In the genomic region with DNA sequence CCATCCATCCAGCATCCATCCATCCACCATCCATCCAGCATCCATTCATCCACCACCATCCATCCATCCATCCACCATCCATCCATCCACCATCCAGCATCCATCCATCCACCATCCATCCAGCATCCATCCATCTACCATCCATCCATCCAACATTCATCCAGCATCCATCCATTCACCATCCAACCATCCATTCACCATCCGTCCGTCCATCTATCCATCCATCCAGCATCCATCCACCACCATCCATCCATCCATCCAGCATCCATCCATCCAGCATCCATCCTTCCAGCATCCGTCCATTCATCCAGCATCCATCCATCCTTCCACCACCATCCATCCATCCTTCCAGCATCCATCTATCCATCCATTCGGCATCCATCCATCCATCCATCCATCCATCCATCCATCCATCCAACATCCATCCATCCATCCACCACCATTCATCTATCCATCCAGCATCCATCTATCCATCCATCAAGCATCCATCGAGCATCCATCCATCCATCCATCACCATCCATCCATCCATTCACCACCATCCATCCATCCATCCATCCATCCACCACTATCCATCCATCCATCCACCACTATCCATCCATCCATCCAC, we compare ENCODE assay signal across 13 cellular contexts. TPM values are rescaled to one million over a fixed set of nuclear protein-coding genes. Genes with fewer than 3 reads are reported as not detected.
DNase-seq lines count a peak whose midpoint lies in the region; ATAC-seq, FAIRE-seq and TF ChIP-seq lines count a peak whose summit lies in the region.
"Had no signal": no experiment of that assay in that cellular context is flagged by ENCODE, and none has a peak within 500 bp of the region (broad histone marks: within the 10 kb centered on the region; RNA-seq: fewer than 3 reads in every experiment).

No MANE protein-coding gene starts in this region.

- no peak overlapping the region for H3K23ac ChIP-seq in neuronal stem cell (ENCODE audit: low read depth, low read length, poor library complexity)

- no peak overlapping the region for H2BK12ac ChIP-seq in neuronal stem cell (ENCODE audit: low read length)

- H2AK5ac ChIP-seq in neuronal stem cell (ENCODE audit: low read depth, low read length) = no peak overlapping the region

- no peak overlapping the region for H3K27ac Mint-ChIP-seq in CD8-positive, alpha-beta T cell

- H3K9ac ChIP-seq in HepG2 (ENCODE audit: insufficient read depth, low read depth, low read length) = no peak overlapping the region
- peak overlapping the region; percentile 77 for H3K9ac ChIP-seq in neuronal stem cell (ENCODE audit: low read depth, low read length, poor library complexity)
- H3K9ac ChIP-seq: BLaER1 treated with 17β-estradiol and CSF1 and Interleukin-3, amounts not matched to agents 10 nM and 100 nM had no signal

- H3K18ac ChIP-seq in neuronal stem cell (ENCODE audit: low read length) = no peak overlapping the region

- H3K36me3 ChIP-seq in HepG2 (replicated peaks in 1 of 2; ENCODE audit: control insufficient read depth in 1 of 2, insufficient read depth in 2 of 2, low read length in 2 of 2) (no peaks in the 10 kb centered on the region), right lobe of liver (no peaks in the 10 kb centered on the region), bronchial epithelial cell (ENCODE audit: control insufficient read depth, insufficient read depth, low read length) (no peaks in the 10 kb centered on the region), neuronal stem cell (replicated peaks in 1 of 2; ENCODE audit: control insufficient read depth in 2 of 2, insufficient read depth in 2 of 2, low read length in 2 of 2) (no peaks in the 10 kb centered on the region)
- H3K36me3 ChIP-seq in CD8-positive, alpha-beta T cell (ENCODE audit: insufficient read depth, low read length) = no peaks in the 10 kb centered on the region
- H3K36me3 ChIP-seq: BLaER1 treated with 17β-estradiol and CSF1 and Interleukin-3, amounts not matched to agents 10 nM and 100 nM had no signal

- CTCF ChIA-PET in HepG2 (lab: Yijun Ruan, JAX; ENCODE audit: low intra/inter-chr PET ratio, low total read pairs) = no interaction called here
- CTCF ChIA-PET in CD8-positive, alpha-beta T cell (lab: Charles Lee) = no interaction called here

- no peak for TF ChIP-seq EP300 in HepG2 (IDR thresholded peaks at IDR 0.05; ENCODE audit: low read depth in 2 of 2, low read length in 2 of 2)
- TF ChIP-seq EP300 in HepG2 (CRISPR knock-in tag; IDR thresholded peaks at IDR 0.05; ENCODE audit: borderline replicate concordance) = no peak

- no TSS peak for BruUV-seq in HepG2 (replicated peaks; lab: Mats Ljungman, UMichigan)

- H3K4me3 ChIP-seq in HepG2 (replicated peaks in 1 of 3; ENCODE audit: insufficient read depth in 1 of 3, low read depth in 2 of 3, low read length in 3 of 3) (no peak overlapping the region), right lobe of liver (no peak overlapping the region), bronchial epithelial cell (ENCODE audit: low read depth, low read length) (no peak overlapping the region), neuronal stem cell (ENCODE audit: low read length in 2 of 2) (peak overlapping the region in 1 of 2 donors; percentile 20)
- H3K4me3 ChIP-seq in CD8-positive, alpha-beta T cell (ENCODE audit: low read depth, low read length) = no peak overlapping the region
- H3K4me3 ChIP-seq: BLaER1 treated with 17β-estradiol and CSF1 and Interleukin-3, amounts not matched to agents 10 nM and 100 nM had no signal

- no peak overlapping the region for H2BK5ac ChIP-seq in neuronal stem cell (ENCODE audit: low read length)

- H3K79me2 ChIP-seq in HepG2 (ENCODE audit: insufficient read depth, low read length) = no peaks in the 10 kb centered on the region

- no peaks in the 10 kb centered on the region for H4K20me1 ChIP-seq in HepG2 (ENCODE audit: insufficient read depth, low read length)
- H4K20me1 ChIP-seq: BLaER1 treated with 17β-estradiol and CSF1 and Interleukin-3, amounts not matched to agents 10 nM and 100 nM had no signal

- in situ Hi-C loops in HepG2 (cut with HindIII; ENCODE audit: extremely low pct_ligation_motif_present, low pct_unique_long_range_greater_than_20kb) = no loop called here

- no peak for TF ChIP-seq RAD21 in HepG2 (CRISPR knock-in tag; IDR thresholded peaks at IDR 0.05)

- no peaks in the 10 kb centered on the region for H3K79me1 ChIP-seq in neuronal stem cell (ENCODE audit: low read depth, low read length)

- H3K27me3 Mint-ChIP-seq in CD8-positive, alpha-beta T cell (ENCODE audit: low read depth) = peaks cover 15% of the 10 kb centered on the region

- peak overlapping the region; percentile 8 for H3K14ac ChIP-seq in neuronal stem cell (ENCODE audit: low read length)

- POLR2A ChIA-PET in HepG2 (lab: Yijun Ruan, JAX) = no interaction called here
- POLR2A ChIA-PET in CD8-positive, alpha-beta T cell (lab: Charles Lee) = no interaction called here

- no peaks in the 10 kb centered on the region for H3K9me3 Mint-ChIP-seq in CD8-positive, alpha-beta T cell
- H3K9me3 Mint-ChIP-seq: CD4-positive, CD25-positive, alpha-beta regulatory T cell had no signal

- H3K9me3 ChIP-seq in HepG2 (ENCODE audit: low read length) (no peaks in the 10 kb centered on the region), right lobe of liver (no peaks in the 10 kb centered on the region), neuronal stem cell (replicated peaks in 1 of 2; ENCODE audit: control insufficient read depth in 2 of 2, insufficient read depth in 1 of 2, low read depth in 1 of 2, low read length in 2 of 2) (peaks cover 8% of the 10 kb centered on the region in 2 donors)
- H3K9me3 ChIP-seq in CD8-positive, alpha-beta T cell (ENCODE audit: low read length) = no peaks in the 10 kb centered on the region

- H4K91ac ChIP-seq in neuronal stem cell (ENCODE audit: low read depth, low read length, poor library complexity) = no peak overlapping the region

- no peaks in the 10 kb centered on the region for H3K4me1 Mint-ChIP-seq in CD8-positive, alpha-beta T cell (ENCODE audit: low read depth)

- FAIRE-seq in HepG2 (lab: Jason Lieb, UNC) (no peak), bronchial epithelial cell (lab: Jason Lieb, UNC) (peak; percentile 95)

- DNase-seq in HepG2 (ENCODE audit: low spot score) (no peak), right lobe of liver (no peak), bronchial epithelial cell (ENCODE audit: low read depth) (no peak), neuronal stem cell (ENCODE audit: low spot score) (no peak)
- no peak for DNase-seq in CD8-positive, alpha-beta T cell
- DNase-seq: ACHN; Calu3; CD4-positive, CD25-positive, alpha-beta regulatory T cell; DMS 273 treated with DMSO at 0.1 percent for 48 hours; HCEC 1CT had no signal

- no peak overlapping the region for H2AFZ ChIP-seq in HepG2 (ENCODE audit: low read length)
- no peak overlapping the region for H2AFZ ChIP-seq in neuronal stem cell (ENCODE audit: low read length)

- H3K27ac ChIP-seq in HepG2 (ENCODE audit: extremely low read length, insufficient read depth, low read length) (no peak overlapping the region), right lobe of liver (no peak overlapping the region), neuronal stem cell (replicated peaks; ENCODE audit: low read length) (no peak overlapping the region)
- no peak overlapping the region for H3K27ac ChIP-seq in CD8-positive, alpha-beta T cell (ENCODE audit: low read depth, low read length)
- H3K27ac ChIP-seq: BLaER1 treated with 17β-estradiol and CSF1 and Interleukin-3, amounts not matched to agents 10 nM and 100 nM had no signal

- peaks cover 33% of the 10 kb centered on the region for H3K4me1 ChIP-seq in HepG2 (ENCODE audit: insufficient read depth, low read length)
- H3K4me1 ChIP-seq in right lobe of liver = no peaks in the 10 kb centered on the region
- H3K4me1 ChIP-seq in neuronal stem cell (ENCODE audit: control insufficient read depth in 2 of 2, insufficient read depth in 1 of 2, low read depth in 1 of 2, low read length in 2 of 2) = no peaks in the 10 kb centered on the region
- no peaks in the 10 kb centered on the region for H3K4me1 ChIP-seq in CD8-positive, alpha-beta T cell (ENCODE audit: insufficient read depth, low read length)

- no peak for ATAC-seq in HepG2
- ATAC-seq in right lobe of liver = no peak
- ATAC-seq in HG02840 (IDR thresholded peaks at IDR 0.05; ENCODE audit: low FRiP score, unreplicated experiment) = no peak
- no peak for ATAC-seq in CD8-positive, alpha-beta T cell
- ATAC-seq in GM21381 (IDR thresholded peaks at IDR 0.05; ENCODE audit: unreplicated experiment) = no peak

- TF ChIP-seq CTCF in HepG2 (CRISPR knock-in tag; IDR thresholded peaks at IDR 0.05) (no peak), right lobe of liver (IDR thresholded peaks at IDR 0.05) (no peak), bronchial epithelial cell (IDR thresholded peaks at IDR 0.05; ENCODE audit: insufficient read depth, low read length, severe bottlenecking) (no peak)
- no peak for TF ChIP-seq CTCF in CD8-positive, alpha-beta T cell (IDR thresholded peaks at IDR 0.05)

- H4K8ac ChIP-seq in neuronal stem cell (ENCODE audit: low read depth, low read length) = peak overlapping the region; percentile 92

- no peak overlapping the region for H3K4me3 Mint-ChIP-seq in CD8-positive, alpha-beta T cell
- H3K4me3 Mint-ChIP-seq: CD4-positive, CD25-positive, alpha-beta regulatory T cell had no signal

- no peak overlapping the region for H2BK15ac ChIP-seq in neuronal stem cell (ENCODE audit: low read length)

- TF ChIP-seq POLR2A in HepG2 (IDR thresholded peaks at IDR 0.05; ENCODE audit: insufficient read depth in 1 of 2, low read depth in 2 of 2, low read length in 2 of 2) = no peak
- no peak for TF ChIP-seq POLR2A in right lobe of liver (IDR thresholded peaks at IDR 0.05)

- H3K36me3 Mint-ChIP-seq in CD8-positive, alpha-beta T cell = no peaks in the 10 kb centered on the region
- H3K36me3 Mint-ChIP-seq: CD4-positive, CD25-positive, alpha-beta regulatory T cell had no signal

- WGBS in HepG2 (ENCODE audit: low lambda C conversion rate) = 29% methylated on average over 5 of the region's 5 CpGs
- WGBS in right lobe of liver (ENCODE audit: insufficient coverage, low coverage, low lambda C conversion rate, missing lambda C conversion rate) = 50% methylated on average over 5 of the region's 5 CpGs
- WGBS in neuronal stem cell (ENCODE audit: extremely low coverage in 2 of 2, insufficient read length in 2 of 2, insufficient replicate concordance in 1 of 2), 2 donors = 100% methylated on average over 1 to 2 of the region's 5 CpGs

- peaks cover 7 to 30% of the 10 kb centered on the region in 2 experiments; a peak in 4 of 5 replicates for H3K27me3 ChIP-seq in HepG2 (ENCODE audit: control insufficient read depth in 1 of 2, insufficient read depth in 2 of 2, low read length in 2 of 2)
- no peaks in the 10 kb centered on the region for H3K27me3 ChIP-seq in right lobe of liver
- H3K27me3 ChIP-seq in bronchial epithelial cell (ENCODE audit: control insufficient read depth, insufficient read depth, low read length) = peaks cover 2% of the 10 kb centered on the region
- no peaks in the 10 kb centered on the region for H3K27me3 ChIP-seq in neuronal stem cell (ENCODE audit: control insufficient read depth in 3 of 3, insufficient read depth in 3 of 3, low read depth in 1 of 3, low read length in 3 of 3)
- no peaks in the 10 kb centered on the region for H3K27me3 ChIP-seq in CD8-positive, alpha-beta T cell (ENCODE audit: insufficient read depth, low read length)
- H3K27me3 ChIP-seq: BLaER1 treated with 17β-estradiol and CSF1 and Interleukin-3, amounts not matched to agents 10 nM and 100 nM had no signal

- H3K4me2 ChIP-seq in HepG2 (ENCODE audit: low read depth, low read length) (no peak overlapping the region), neuronal stem cell (ENCODE audit: insufficient read depth, low read length, poor library complexity, severe bottlenecking) (no peak overlapping the region)
- H3K4me2 ChIP-seq: BLaER1 treated with 17β-estradiol and CSF1 and Interleukin-3, amounts not matched to agents 10 nM and 100 nM had no signal

- H3K4ac ChIP-seq in neuronal stem cell (ENCODE audit: low read length) = no peak overlapping the region

- intact Hi-C loops in HepG2 (cut with micrococcal nuclease; ENCODE audit: unreplicated experiment) = no loop called here
- intact Hi-C loops in right lobe of liver (cut with DNase I) = loop anchor here in 1 of 2 donors (10.0 kb wide), 1 partner anchor 309 kb away; no protein-coding TSS in a partner anchor
- intact Hi-C loops in CD8-positive, alpha-beta T cell (cut with DNase I, micrococcal nuclease) = no loop called here

- no peak overlapping the region for H2BK120ac ChIP-seq in neuronal stem cell (ENCODE audit: low read depth, low read length)

RNA-seq across cellular contexts. Expression of a gene that starts 32.4 kb away (rescaled TPM):
- total RNA-seq in HepG2 (2016; rRNA removed; fragmentation: Illumina TruSeq; extraction: Trizol) (31.6 and 34.3 TPM in 2 replicates), right lobe of liver (10 to 100 TPM; 16.6 to 24.0 (median 19.9) TPM), bronchial epithelial cell (16.1 TPM in 2 replicates)
- 25.8 and 28.6 TPM in 2 replicates for total RNA-seq in HepG2 (2016; cell fraction: cytosol; rRNA removed; fragmentation: Illumina TruSeq; extraction: Trizol; ENCODE audit: low read depth)
- total RNA-seq in HepG2 (2016; cell fraction: insoluble cytoplasmic fraction; rRNA removed; fragmentation: Illumina TruSeq; extraction: Trizol) = 24.3 and 33.8 TPM in 2 replicates
- total RNA-seq in HepG2 (2016; cell fraction: membrane; rRNA removed; fragmentation: Illumina TruSeq; extraction: Trizol) = 46.4 and 51.5 TPM in 2 replicates
- total RNA-seq in HepG2 (2016; cell fraction: nucleus; rRNA removed; fragmentation: Illumina TruSeq; extraction: Trizol) = 25.3 and 27.9 TPM in 2 replicates
- 34.3 and 39.8 TPM in 2 replicates for polyA plus RNA-seq in HepG2 (2011; rRNA removed)
- 37.7 and 41.2 TPM in 2 replicates for polyA plus RNA-seq in HepG2 (2011; cell fraction: cytosol; rRNA removed)
- polyA plus RNA-seq in HepG2 (2011; cell fraction: nucleus; rRNA removed) = 91.6 and 97.0 TPM in 2 replicates
- polyA plus RNA-seq in HepG2 (2012) = 39.5 and 43.5 TPM in 2 replicates
- 48.0 and 58.0 TPM in 2 replicates for polyA plus RNA-seq in HepG2 (2016; cell fraction: cytosol; fragmentation: Illumina TruSeq; extraction: Trizol; ENCODE audit: low read depth)
- 39.5 and 47.9 TPM in 2 replicates for polyA plus RNA-seq in HepG2 (2016; cell fraction: insoluble cytoplasmic fraction; fragmentation: Illumina TruSeq; extraction: Trizol; ENCODE audit: low read depth)
- polyA plus RNA-seq in HepG2 (2016; cell fraction: membrane; fragmentation: Illumina TruSeq; extraction: Trizol; ENCODE audit: low read depth) = 63.7 TPM in 2 replicates
- 58.1 and 61.1 TPM in 2 replicates for polyA plus RNA-seq in HepG2 (2016; cell fraction: nucleus; fragmentation: Illumina TruSeq; extraction: Trizol; ENCODE audit: insufficient read depth, low read depth)
- polyA minus RNA-seq in HepG2 (2011; rRNA and poly(A)+ RNA removed; ENCODE audit: low replicate concordance) = 23.7 and 57.9 TPM in 2 replicates
- polyA minus RNA-seq in HepG2 (2011; cell fraction: cytosol; rRNA and poly(A)+ RNA removed) = 18.7 and 21.8 TPM in 2 replicates
- 35.8 and 44.5 TPM in 2 replicates for polyA minus RNA-seq in HepG2 (2011; cell fraction: nucleus; rRNA and poly(A)+ RNA removed)
- 31.5 TPM for polyA plus RNA-seq in neuronal stem cell (2013, experiment 1 of 2)
- 31.4 TPM for polyA plus RNA-seq in neuronal stem cell (2013, experiment 2 of 2)
- 10 to 100 TPM; 15.5 to 16.6 TPM for total RNA-seq in CD8-positive, alpha-beta T cell

RNA-seq across cellular contexts. Expression of a gene that starts 35.7 kb away (rescaled TPM):
- 5.9 and 11.2 TPM in 2 replicates for total RNA-seq in HepG2 (2016; rRNA removed; fragmentation: Illumina TruSeq; extraction: Trizol)
- total RNA-seq in HepG2 (2016; cell fraction: cytosol; rRNA removed; fragmentation: Illumina TruSeq; extraction: Trizol; ENCODE audit: low read depth) = 1.2 TPM in 2 replicates
- 7.7 and 8.4 TPM in 2 replicates for total RNA-seq in HepG2 (2016; cell fraction: insoluble cytoplasmic fraction; rRNA removed; fragmentation: Illumina TruSeq; extraction: Trizol)
- 4.3 and 4.8 TPM in 2 replicates for total RNA-seq in HepG2 (2016; cell fraction: membrane; rRNA removed; fragmentation: Illumina TruSeq; extraction: Trizol)
- total RNA-seq in HepG2 (2016; cell fraction: nucleus; rRNA removed; fragmentation: Illumina TruSeq; extraction: Trizol) = 8.6 and 9.0 TPM in 2 replicates
- 12.8 and 12.9 TPM in 2 replicates for polyA plus RNA-seq in HepG2 (2011; rRNA removed)
- polyA plus RNA-seq in HepG2 (2011; cell fraction: cytosol; rRNA removed) = 7.3 and 8.3 TPM in 2 replicates
- 33.7 and 42.3 TPM in 2 replicates for polyA plus RNA-seq in HepG2 (2011; cell fraction: nucleus; rRNA removed)
- 22.7 and 27.4 TPM in 2 replicates for polyA plus RNA-seq in HepG2 (2012)
- polyA plus RNA-seq in HepG2 (2016; cell fraction: cytosol; fragmentation: Illumina TruSeq; extraction: Trizol; ENCODE audit: low read depth) = 1.8 and 2.3 TPM in 2 replicates
- 12.6 and 17.1 TPM in 2 replicates for polyA plus RNA-seq in HepG2 (2016; cell fraction: insoluble cytoplasmic fraction; fragmentation: Illumina TruSeq; extraction: Trizol; ENCODE audit: low read depth)
- 4.3 and 4.6 TPM in 2 replicates for polyA plus RNA-seq in HepG2 (2016; cell fraction: membrane; fragmentation: Illumina TruSeq; extraction: Trizol; ENCODE audit: low read depth)
- polyA plus RNA-seq in HepG2 (2016; cell fraction: nucleus; fragmentation: Illumina TruSeq; extraction: Trizol; ENCODE audit: insufficient read depth, low read depth) = 21.2 and 21.4 TPM in 2 replicates
- 15.0 and 25.5 TPM in 2 replicates for polyA minus RNA-seq in HepG2 (2011; rRNA and poly(A)+ RNA removed; ENCODE audit: low replicate concordance)
- polyA minus RNA-seq in HepG2 (2011; cell fraction: cytosol; rRNA and poly(A)+ RNA removed) = 23.5 and 27.0 TPM in 2 replicates
- polyA minus RNA-seq in HepG2 (2011; cell fraction: nucleus; rRNA and poly(A)+ RNA removed) = 13.3 and 16.8 TPM in 2 replicates
- total RNA-seq in right lobe of liver = 10 to 100 TPM; 10.7 to 25.4 (median 21.1) TPM
- 4.5 and 6.5 TPM in 2 replicates for total RNA-seq in bronchial epithelial cell
- 47.9 TPM for polyA plus RNA-seq in neuronal stem cell (2013, experiment 1 of 2)
- polyA plus RNA-seq in neuronal stem cell (2013, experiment 2 of 2) = 50.2 TPM
- total RNA-seq in CD8-positive, alpha-beta T cell = 10 to 100 TPM; 34.3 to 41.4 TPM
